In genomic region chr5:139287890-139288635, GRCh38 we compare ENCODE assay signal across 11 cellular contexts. TPM values are rescaled to one million over a fixed set of nuclear protein-coding genes. Genes with fewer than 3 reads are reported as not detected.
A peak's percentile ranks its signal among the peaks of the same experiment; 100 is the strongest.
DNase-seq lines count a peak whose midpoint lies in the region; ATAC-seq and TF ChIP-seq lines count a peak whose summit lies in the region.
"Had no signal": no experiment of that assay in that cellular context is flagged by ENCODE, and none has a peak within 500 bp of the region (broad histone marks: within the 10 kb centered on the region; RNA-seq: fewer than 3 reads in every experiment).

No MANE protein-coding gene starts in this region.

- H3K79me2 ChIP-seq in OCI-LY1 (ENCODE audit: insufficient read depth, low read length), result no peaks in the 10 kb centered on the region

- ATAC-seq in HG03571 (IDR thresholded peaks at IDR 0.05; ENCODE audit: unreplicated experiment), result no peak

- H3K27me3 ChIP-seq in OCI-LY1 (ENCODE audit: insufficient read depth, low read length) (no peaks in the 10 kb centered on the region), prostate gland (replicated peaks; ENCODE audit: insufficient read depth) (no peaks in the 10 kb centered on the region)
- H3K27me3 ChIP-seq: gastrocnemius medialis, MG63 had no signal

- peaks cover 31% of the 10 kb centered on the region for H3K36me3 ChIP-seq in OCI-LY1 (ENCODE audit: insufficient read depth, low read length)
- peaks cover 0 to 2% of the 10 kb centered on the region in 2 donors for H3K36me3 ChIP-seq in prostate gland

- TF ChIP-seq CTCF in OCI-LY1 (IDR thresholded peaks at IDR 0.05; ENCODE audit: low read length) (peak; percentile 56), choroid plexus epithelial cell (conservative IDR thresholded peaks at IDR 0.05; ENCODE audit: low read depth, low read length) (no peak), prostate gland (IDR thresholded peaks at IDR 0.05) (peak in 3 of 4 experiments; percentile 28 to 65 (median 42)), lower leg skin (IDR thresholded peaks at IDR 0.05) (no peak)

- 72% methylated on average over 10 of the region's 10 CpGs for WGBS in prostate gland
- WGBS in lower leg skin, 2 donors, result 63 to 67% methylated on average over 10 of the region's 10 CpGs

- H3K4me2 ChIP-seq in OCI-LY1 (ENCODE audit: low read length), result no peak overlapping the region

- intact Hi-C loops in prostate gland (cut with DNase I), result no loop called here
- intact Hi-C loops in lower leg skin (cut with DNase I; ENCODE audit: low total_unique reads), result loop anchor here (10.0 kb wide), 1 partner anchor 227 kb away; no protein-coding TSS in a partner anchor

- no peaks in the 10 kb centered on the region for H4K20me1 ChIP-seq in OCI-LY1 (ENCODE audit: insufficient read depth, low read length)

- no peak overlapping the region for H3K9ac ChIP-seq in OCI-LY1 (ENCODE audit: low read length)

- H3K4me3 ChIP-seq in OCI-LY1 (ENCODE audit: low read depth, low read length, poor library complexity, severe bottlenecking) (no peak overlapping the region), choroid plexus epithelial cell (ENCODE audit: low read depth, low read length) (no peak overlapping the region), prostate gland (no peak overlapping the region), lower leg skin (ENCODE audit: low read depth, poor library complexity, severe bottlenecking) (no peak overlapping the region)
- H3K4me3 ChIP-seq: gastrocnemius medialis, MG63 had no signal

- H3K9me3 ChIP-seq in OCI-LY1 (ENCODE audit: low read length) (no peaks in the 10 kb centered on the region), prostate gland (no peaks in the 10 kb centered on the region)
- H3K9me3 ChIP-seq: gastrocnemius medialis, MG63 had no signal

- no peak overlapping the region for H2AFZ ChIP-seq in OCI-LY1 (ENCODE audit: low read length)

- H3K27ac ChIP-seq in OCI-LY1 (ENCODE audit: low read depth, low read length, poor library complexity, severe bottlenecking), result no peak overlapping the region
- H3K27ac ChIP-seq in prostate gland, result no peak overlapping the region

- no peaks in the 10 kb centered on the region for H3K9me2 ChIP-seq in OCI-LY1 (ENCODE audit: low read depth, low read length)

- H3K4me1 ChIP-seq in OCI-LY1 (ENCODE audit: insufficient read depth, low read length, severe bottlenecking) (peaks cover 3% of the 10 kb centered on the region), prostate gland (replicated peaks) (no peaks in the 10 kb centered on the region)

- DNase-seq in NCI-H510A treated with DMSO at 0.1 percent for 48 hours (lab: John Stamatoyannopoulos, UW) (peak; percentile 28), NCI-H510A (lab: John Stamatoyannopoulos, UW) (no peak), choroid plexus epithelial cell (ENCODE audit: low read depth) (peak; percentile 48), prostate gland (ENCODE audit: low spot score) (no peak), lower leg skin (ENCODE audit: low spot score in 2 of 2) (no peak), NOMO-1 (lab: John Stamatoyannopoulos, UW; ENCODE audit: unreplicated experiment in 2 of 2) (no peak)
- DNase-seq: gastrocnemius medialis, MG63, natural killer cell had no signal

- no peak for TF ChIP-seq POLR2A in prostate gland (IDR thresholded peaks at IDR 0.05)
- no peak for TF ChIP-seq POLR2A in lower leg skin (IDR thresholded peaks at IDR 0.05)

- 0 out of 2 replicates have a peak, but pooled peaks cover 9% of the 10 kb centered on the region for H3F3A ChIP-seq in OCI-LY1 (ENCODE audit: insufficient read depth, low read length)

RNA-seq across cellular contexts. Expression of gene MATR3, which starts 5.5 kb away (rescaled TPM):
- total RNA-seq in prostate gland, result 100 to 1,000 TPM; 192 to 207 TPM
- 100 to 1,000 TPM; 108 to 135 (median 122) TPM for total RNA-seq in lower leg skin

RNA-seq across cellular contexts. Expression of gene PAIP2, which starts 53.6 kb away (rescaled TPM):
- total RNA-seq in prostate gland, result 100 to 1,000 TPM; 105 to 119 TPM
- 10 to 100 TPM; 47.4 to 81.5 (median 64.7) TPM for total RNA-seq in lower leg skin

Comparison
In these comparisons a context has a peak if more than half of its experiments do, and no peak if none do; other contexts are left out.
1. DNase-seq: peak in NCI-H510A treated with DMSO at 0.1 percent for 48 hours (single experiment) and choroid plexus epithelial cell (single experiment); none in NCI-H510A (single experiment), prostate gland (single experiment), lower leg skin (0 of 2) and NOMO-1 (0 of 2).
2. CTCF ChIP-seq: peak in OCI-LY1 (single experiment) and prostate gland (3 of 4); none in choroid plexus epithelial cell (single experiment) and lower leg skin (0 of 3).